ENCODE assay signal across 27 cellular contexts in genomic region chr15:66139816-66140215, GRCh38.
"Had no signal": no experiment of that assay in that cellular context is flagged by ENCODE, and none has a peak within 500 bp of the region (broad histone marks: within the 10 kb centered on the region; RNA-seq: fewer than 3 reads in every experiment).

No MANE protein-coding gene starts in this region.

- H3K27me3 Mint-ChIP-seq: activated B cell treated with CpG ODN at 0.5 μM for 24 hours; activated CD4-positive, alpha-beta T cell treated with anti-CD3 and anti-CD28 coated beads for 36 hours; activated T-cell treated with anti-CD3 and anti-CD28 coated beads, Interleukin-2, amount 50 U/mL, for 24 hours; activated T-helper 17 cell treated with anti-CD3 and anti-CD28 coated beads, Interleukin-2, amount 50 U/mL, for 72 hours; naive thymus-derived CD8-positive, alpha-beta T cell; stimulated activated naive B cell treated with anti-CD40 and anti-IgM and Interleukin-4, amounts not matched to agents 10 μg/mL and 1 μg/mL and 100 μg/mL, for 72 hours had no signal

- H3K9me3 Mint-ChIP-seq: activated B cell treated with CpG ODN at 0.5 μM for 24 hours; activated naive CD4-positive, alpha-beta T cell treated with anti-CD3 and anti-CD28 coated beads, Interleukin-2, amount 50 U/mL, for 72 hours; activated T-cell treated with anti-CD3 and anti-CD28 coated beads, Interleukin-2, amount 50 U/mL, for 24 hours; activated T-helper 17 cell treated with anti-CD3 and anti-CD28 coated beads, Interleukin-2, amount 50 U/mL, for 72 hours; effector memory CD8-positive, alpha-beta T cell; naive thymus-derived CD8-positive, alpha-beta T cell; neural progenitor cell; stimulated activated naive B cell treated with anti-CD40 and anti-IgM and Interleukin-4, amounts not matched to agents 10 μg/mL and 1 μg/mL and 100 μg/mL, for 72 hours had no signal

- H3K36me3 Mint-ChIP-seq: activated naive CD4-positive, alpha-beta T cell treated with anti-CD3 and anti-CD28 coated beads, Interleukin-2, amount 50 U/mL, for 72 hours; naive thymus-derived CD8-positive, alpha-beta T cell; neural progenitor cell; stimulated activated naive B cell treated with anti-CD40 and anti-IgM and Interleukin-4, amounts not matched to agents 10 μg/mL and 1 μg/mL and 100 μg/mL, for 72 hours had no signal

- ATAC-seq: activated CD4-positive, alpha-beta T cell treated with anti-CD3 and anti-CD28 coated beads for 36 hours; activated naive CD4-positive, alpha-beta T cell treated with anti-CD3 and anti-CD28 coated beads, Interleukin-2, amount 50 U/mL, for 72 hours; activated T-helper 17 cell treated with anti-CD3 and anti-CD28 coated beads, Interleukin-2, amount 50 U/mL, for 72 hours; effector memory CD8-positive, alpha-beta T cell; esophagus mucosa; left lung; naive thymus-derived CD8-positive, alpha-beta T cell; stimulated activated naive B cell treated with anti-CD40 and anti-IgM and Interleukin-4, amounts not matched to agents 10 μg/mL and 1 μg/mL and 100 μg/mL, for 72 hours had no signal

- H3K4me1 ChIP-seq: colonic mucosa, left lung, transverse colon had no signal

- H3K9me3 ChIP-seq: colonic mucosa, left lung, transverse colon had no signal

- H3K4me1 Mint-ChIP-seq: activated B cell treated with CpG ODN at 0.5 μM for 24 hours; stimulated activated naive B cell treated with anti-CD40 and anti-IgM and Interleukin-4, amounts not matched to agents 10 μg/mL and 1 μg/mL and 100 μg/mL, for 72 hours had no signal

- H3K36me3 ChIP-seq: brain microvascular endothelial cell, colonic mucosa, left lung, neural progenitor cell, transverse colon had no signal

- H3K27me3 ChIP-seq: colonic mucosa, left lung, neural progenitor cell, transverse colon had no signal

- DNase-seq: activated B cell treated with CpG ODN at 0.5 μM for 24 hours; activated CD4-positive, alpha-beta T cell treated with anti-CD3 and anti-CD28 coated beads for 36 hours; activated CD4-positive, alpha-beta T cell treated with anti-CD3 and anti-CD28 coated beads, Interleukin-2, amount 50 U/mL, for 4 hours; activated CD8-positive, alpha-beta memory T cell treated with anti-CD3 and anti-CD28 coated beads for 24 hours; activated CD8-positive, alpha-beta memory T cell treated with anti-CD3 and anti-CD28 coated beads, Interleukin-2, amount 50 U/mL, for 4 hours; activated T-cell treated with anti-CD3 and anti-CD28 coated beads, Interleukin-2, amount 50 U/mL, for 24 hours; aorta; brain microvascular endothelial cell; colonic mucosa; effector memory CD8-positive, alpha-beta T cell; foreskin melanocyte; hippocampal formation; kidney glomerular epithelial cell; left lung; naive thymus-derived CD8-positive, alpha-beta T cell; retina; stimulated activated CD4-positive, alpha-beta T cell treated with anti-CD3 and anti-CD28 coated beads, Interleukin-2, amount 100 ng/mL, for 48 hours; stimulated activated CD8-positive, alpha-beta memory T cell treated with anti-CD3 and anti-CD28 coated beads, Interleukin-4, amount 100 ng/mL, for 48 hours; stimulated activated naive B cell treated with anti-CD40 and anti-IgM and Interleukin-4, amounts not matched to agents 10 μg/mL and 1 μg/mL and 100 μg/mL, for 72 hours; T1000; transverse colon had no signal

- H3K4me3 Mint-ChIP-seq: activated B cell treated with CpG ODN at 0.5 μM for 24 hours; activated CD4-positive, alpha-beta T cell treated with anti-CD3 and anti-CD28 coated beads for 36 hours; activated T-cell treated with anti-CD3 and anti-CD28 coated beads, Interleukin-2, amount 50 U/mL, for 24 hours; activated T-helper 17 cell treated with anti-CD3 and anti-CD28 coated beads, Interleukin-2, amount 50 U/mL, for 72 hours; effector memory CD8-positive, alpha-beta T cell; neural progenitor cell; stimulated activated naive B cell treated with anti-CD40 and anti-IgM and Interleukin-4, amounts not matched to agents 10 μg/mL and 1 μg/mL and 100 μg/mL, for 72 hours had no signal

- H3K27ac ChIP-seq: brain microvascular endothelial cell, colonic mucosa, left lung, neural progenitor cell, transverse colon had no signal

- H3K4me3 ChIP-seq: colonic mucosa, dorsolateral prefrontal cortex, left lung, neural progenitor cell, transverse colon had no signal

- H3K27ac Mint-ChIP-seq: activated B cell treated with CpG ODN at 0.5 μM for 24 hours; activated CD4-positive, alpha-beta T cell treated with anti-CD3 and anti-CD28 coated beads for 36 hours; activated naive CD4-positive, alpha-beta T cell treated with anti-CD3 and anti-CD28 coated beads, Interleukin-2, amount 50 U/mL, for 72 hours; activated T-cell treated with anti-CD3 and anti-CD28 coated beads, Interleukin-2, amount 50 U/mL, for 24 hours; activated T-helper 17 cell treated with anti-CD3 and anti-CD28 coated beads, Interleukin-2, amount 50 U/mL, for 72 hours; effector memory CD8-positive, alpha-beta T cell; progenitor cell of endocrine pancreas; stimulated activated naive B cell treated with anti-CD40 and anti-IgM and Interleukin-4, amounts not matched to agents 10 μg/mL and 1 μg/mL and 100 μg/mL, for 72 hours had no signal
